In the genomic region with DNA sequence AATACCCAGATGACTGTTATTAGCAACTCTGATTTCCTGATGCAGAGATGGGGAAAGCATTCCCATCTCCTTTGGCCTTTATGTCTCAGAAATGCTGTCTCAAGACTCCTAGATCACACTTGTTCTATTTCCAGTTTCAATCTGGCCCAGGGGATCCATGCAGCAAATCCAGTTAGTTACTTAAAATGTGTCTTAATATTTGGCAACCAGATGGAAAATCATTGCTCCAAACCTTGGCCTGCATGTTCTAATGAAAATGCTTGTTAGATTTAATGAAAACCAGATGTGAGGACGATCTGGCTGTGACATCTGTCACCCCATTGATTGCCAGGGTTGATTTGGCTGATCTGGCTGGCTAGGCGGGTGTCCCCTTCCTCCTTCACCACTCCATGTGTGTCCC, we compare ENCODE assay signal across 27 cellular contexts.
DNase-seq lines count a peak whose midpoint lies in the region; ATAC-seq, FAIRE-seq and TF ChIP-seq lines count a peak whose summit lies in the region.
"Had no signal": no experiment of that assay in that cellular context is flagged by ENCODE, and none has a peak within 500 bp of the region (broad histone marks: within the 10 kb centered on the region; RNA-seq: fewer than 3 reads in every experiment).

No MANE protein-coding gene starts in this region.

- peak overlapping the region; percentile 22 to 58 for H3K27ac ChIP-seq in breast epithelium
- H3K27ac ChIP-seq in aorta (ENCODE audit: low read depth in 1 of 2, low read length in 2 of 2): no peak overlapping the region
- H3K27ac ChIP-seq in Peyer's patch: no peak overlapping the region
- no peak overlapping the region for H3K27ac ChIP-seq in WERI-Rb-1
- H3K27ac ChIP-seq: 22Rv1; BLaER1 treated with 17β-estradiol and CSF1 and Interleukin-3, amounts not matched to agents 10 nM and 100 nM; HL-60; PC-9; RWPE1 had no signal

- H3K4me3 ChIP-seq in breast epithelium: no peak overlapping the region
- no peak overlapping the region for H3K4me3 ChIP-seq in aorta (ENCODE audit: low read length in 2 of 2)
- H3K4me3 ChIP-seq in Peyer's patch: no peak overlapping the region
- no peak overlapping the region for H3K4me3 ChIP-seq in WERI-Rb-1 (ENCODE audit: low read depth, low read length)
- H3K4me3 ChIP-seq: BLaER1 treated with 17β-estradiol and CSF1 and Interleukin-3, amounts not matched to agents 10 nM and 100 nM; GM23338; HAP-1; PC-9 had no signal

- peak; percentile 86 for FAIRE-seq in urothelium cell line (lab: Jason Lieb, UNC)
- FAIRE-seq: G401.6, GM12892, GM18507 had no signal

- DNase-seq in breast epithelium (ENCODE audit: low spot score in 2 of 2) (no peak), MCF 10A (ENCODE audit: unreplicated experiment) (no peak), NCI-H446 treated with DMSO at 0.1 percent for 48 hours (lab: John Stamatoyannopoulos, UW) (peak; percentile 56), urothelium cell line (ENCODE audit: low spot score) (no peak), aorta (no peak), Peyer's patch (no peak), WERI-Rb-1 (no peak)
- DNase-seq: ACHN; Caco-2; CD4-positive, alpha-beta memory T cell; KBM-7; MV-4-11; NCI-H1105 treated with DMSO at 0.1 percent for 48 hours; NCI-H2081 treated with DMSO at 0.1 percent for 48 hours; NCI-H2171 treated with DMSO at 0.1 percent for 48 hours; NCI-H69; PC-9 had no signal

- 48 to 61% methylated on average over 2 of the region's 2 CpGs for WGBS in aorta, 2 donors

- intact Hi-C loops in breast epithelium (cut with DNase I; ENCODE audit: low total_unique reads) (no loop called here), MCF 10A (cut with micrococcal nuclease) (no loop called here), aorta (cut with DNase I) (no loop called here)

- no peak for ATAC-seq in SK-N-SH treated with all-trans-retinoic acid at 6 μM for 48 hours
- no peak for ATAC-seq in aorta (ENCODE audit: low FRiP score)
- ATAC-seq: GM23338 had no signal

- H3K4me1 ChIP-seq in breast epithelium: peaks cover 3 to 6% of the 10 kb centered on the region in 2 donors
- no peaks in the 10 kb centered on the region for H3K4me1 ChIP-seq in aorta (ENCODE audit: control insufficient read depth in 1 of 2, insufficient read depth in 2 of 2, low read length in 2 of 2)
- no peaks in the 10 kb centered on the region for H3K4me1 ChIP-seq in Peyer's patch
- H3K4me1 ChIP-seq: BLaER1 treated with 17β-estradiol and CSF1 and Interleukin-3, amounts not matched to agents 10 nM and 100 nM; Caco-2; HAP-1 had no signal

- H3K27ac Mint-ChIP-seq in MCF 10A (ENCODE audit: low read depth, unreplicated experiment): no peak overlapping the region
- H3K27ac Mint-ChIP-seq: CD4-positive, alpha-beta memory T cell; GM23338 had no signal

- H3K4me1 Mint-ChIP-seq in MCF 10A (ENCODE audit: insufficient read depth, unreplicated experiment): peaks cover 28% of the 10 kb centered on the region

- no peak overlapping the region for H3K4me3 Mint-ChIP-seq in MCF 10A (ENCODE audit: unreplicated experiment)
- H3K4me3 Mint-ChIP-seq: CD4-positive, alpha-beta memory T cell; GM23338 had no signal

- H3K9me3 Mint-ChIP-seq in MCF 10A (ENCODE audit: unreplicated experiment): no peaks in the 10 kb centered on the region
- H3K9me3 Mint-ChIP-seq: CD4-positive, alpha-beta memory T cell; GM23338 had no signal

- POLR2A ChIA-PET in MCF 10A (lab: Yijun Ruan, JAX): interaction anchor here (0.6 to 1.8 kb wide), 2 partner anchors 16 to 115 kb away, joined by 4 to 6 read pairs; no protein-coding TSS in a partner anchor

- CTCF ChIA-PET in MCF 10A (lab: Yijun Ruan, JAX): interaction anchor here (0.7 to 1.2 kb wide), 2 partner anchors 48 to 101 kb away, joined by 3 read pairs; no protein-coding TSS in a partner anchor

- H3K27me3 ChIP-seq in breast epithelium: no peaks in the 10 kb centered on the region
- H3K27me3 ChIP-seq in aorta (ENCODE audit: control insufficient read depth in 1 of 2, insufficient read depth in 2 of 2, low read length in 1 of 2): peaks cover 0 to 2% of the 10 kb centered on the region in 2 donors
- H3K27me3 ChIP-seq in Peyer's patch: no peaks in the 10 kb centered on the region
- H3K27me3 ChIP-seq in WERI-Rb-1 (ENCODE audit: insufficient read depth, low read depth, severe bottlenecking): no peaks in the 10 kb centered on the region
- H3K27me3 ChIP-seq: BLaER1 treated with 17β-estradiol and CSF1 and Interleukin-3, amounts not matched to agents 10 nM and 100 nM had no signal

- no peaks in the 10 kb centered on the region for H3K36me3 ChIP-seq in breast epithelium
- no peaks in the 10 kb centered on the region for H3K36me3 ChIP-seq in aorta (ENCODE audit: control insufficient read depth in 1 of 2, insufficient read depth in 2 of 2, low read length in 1 of 2)
- no peaks in the 10 kb centered on the region for H3K36me3 ChIP-seq in Peyer's patch
- H3K36me3 ChIP-seq in WERI-Rb-1: no peaks in the 10 kb centered on the region
- H3K36me3 ChIP-seq: BLaER1 treated with 17β-estradiol and CSF1 and Interleukin-3, amounts not matched to agents 10 nM and 100 nM; HAP-1 had no signal

- no peaks in the 10 kb centered on the region for H3K36me3 Mint-ChIP-seq in MCF 10A (ENCODE audit: insufficient read depth, unreplicated experiment)

- TF ChIP-seq POLR2A in breast epithelium (IDR thresholded peaks at IDR 0.05): no peak
- no peak for TF ChIP-seq POLR2A in Peyer's patch (IDR thresholded peaks at IDR 0.05)

- no peak for TF ChIP-seq CTCF in breast epithelium (IDR thresholded peaks at IDR 0.05)
- no peak for TF ChIP-seq CTCF in MCF 10A (IDR thresholded peaks at IDR 0.05; ENCODE audit: unreplicated experiment)
- TF ChIP-seq CTCF in Peyer's patch (IDR thresholded peaks at IDR 0.05): no peak
- TF ChIP-seq CTCF in WERI-Rb-1 (IDR thresholded peaks at IDR 0.05; ENCODE audit: low read depth, low read length): no peak

- H3K9me3 ChIP-seq in breast epithelium (no peaks in the 10 kb centered on the region), aorta (ENCODE audit: control insufficient read depth, low read length) (no peaks in the 10 kb centered on the region), Peyer's patch (no peaks in the 10 kb centered on the region), WERI-Rb-1 (ENCODE audit: severe bottlenecking) (no peaks in the 10 kb centered on the region)
- H3K9me3 ChIP-seq: Caco-2, HAP-1 had no signal

- no TSS peak for BruUV-seq in MCF 10A (replicated peaks; lab: Mats Ljungman, UMichigan)

- H3K27me3 Mint-ChIP-seq in MCF 10A (ENCODE audit: insufficient read depth, unreplicated experiment): no peaks in the 10 kb centered on the region
- H3K27me3 Mint-ChIP-seq: CD4-positive, alpha-beta memory T cell had no signal

TF ChIP-seq in SK-N-SH treated with all-trans-retinoic acid at 6 μM for 48 hours, 23 proteins besides CTCF, POLR2A, EP300 and RAD21:
- TF ChIP-seq, protein P1, sequence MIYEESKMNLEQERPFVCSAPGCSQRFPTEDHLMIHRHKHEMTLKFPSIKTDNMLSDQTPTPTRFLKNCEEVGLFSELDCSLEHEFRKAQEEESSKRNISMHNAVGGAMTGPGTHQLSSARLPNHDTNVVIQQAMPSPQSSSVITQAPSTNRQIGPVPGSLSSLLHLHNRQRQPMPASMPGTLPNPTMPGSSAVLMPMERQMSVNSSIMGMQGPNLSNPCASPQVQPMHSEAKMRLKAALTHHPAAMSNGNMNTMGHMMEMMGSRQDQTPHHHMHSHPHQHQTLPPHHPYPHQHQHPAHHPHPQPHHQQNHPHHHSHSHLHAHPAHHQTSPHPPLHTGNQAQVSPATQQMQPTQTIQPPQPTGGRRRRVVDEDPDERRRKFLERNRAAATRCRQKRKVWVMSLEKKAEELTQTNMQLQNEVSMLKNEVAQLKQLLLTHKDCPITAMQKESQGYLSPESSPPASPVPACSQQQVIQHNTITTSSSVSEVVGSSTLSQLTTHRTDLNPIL (CRISPR knock-in tag; IDR thresholded peaks at IDR 0.05; ENCODE audit: low read depth): no peak
- TF ChIP-seq ESRRG (CRISPR knock-in tag; IDR thresholded peaks at IDR 0.05) (no peak), TOX (CRISPR knock-in tag; IDR thresholded peaks at IDR 0.05; ENCODE audit: borderline replicate concordance) (no peak), ZNF70 (CRISPR knock-in tag; IDR thresholded peaks at IDR 0.05) (no peak), GLIS3 (CRISPR knock-in tag; IDR thresholded peaks at IDR 0.05) (no peak), TCF4 (CRISPR knock-in tag; IDR thresholded peaks at IDR 0.05; ENCODE audit: borderline replicate concordance) (peak; percentile 69; the same call in 1 of the 2 replicates), PPARA (CRISPR knock-in tag; IDR thresholded peaks at IDR 0.05; ENCODE audit: borderline replicate concordance) (no peak)

Comparison
In these comparisons a context has a peak if more than half of its experiments do, and no peak if none do; other contexts are left out.
1. H3K27ac ChIP-seq: peak in breast epithelium (2 of 2); none in aorta (0 of 2), Peyer's patch (0 of 4) and WERI-Rb-1 (single experiment).